Comparison of ENCODE assay signal across 7 cellular contexts in the genomic region with DNA sequence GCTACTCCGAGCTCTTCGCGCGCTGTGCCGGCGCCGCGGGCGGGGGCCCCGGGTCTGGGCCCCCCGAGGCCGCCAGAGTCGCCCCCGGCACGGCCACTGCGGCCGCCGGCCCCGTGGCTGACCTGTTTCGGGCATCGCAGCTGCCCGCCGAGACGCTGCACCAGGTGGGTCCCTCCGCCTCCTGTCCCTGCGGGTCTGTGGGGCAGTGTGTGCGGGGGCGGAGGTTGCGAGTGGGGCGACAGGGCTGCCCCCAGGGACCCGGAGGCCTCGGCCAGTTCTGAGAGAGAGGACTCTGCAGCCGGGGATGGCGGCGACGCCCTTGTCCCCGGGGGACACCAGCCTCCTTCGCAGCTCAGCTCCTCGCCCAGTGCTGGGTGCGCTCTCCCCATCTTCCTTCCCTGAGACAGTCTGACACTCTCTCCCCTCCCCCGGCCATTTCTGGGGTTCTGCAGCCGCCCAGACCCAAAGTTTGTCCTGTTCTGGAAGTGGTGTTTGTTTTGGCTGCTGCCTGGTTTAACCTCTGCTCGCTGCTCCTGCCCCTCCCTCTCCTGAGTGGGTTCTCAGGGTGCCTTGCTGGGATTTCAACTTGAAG. TPM values are rescaled to one million over a fixed set of nuclear protein-coding genes. Genes with fewer than 3 reads are reported as not detected.
DNase-seq lines count a peak whose midpoint lies in the region; ATAC-seq lines count a peak whose summit lies in the region.

No MANE protein-coding gene starts in this region.

- H3K9me3 ChIP-seq in mucosa of stomach (ENCODE audit: control insufficient read depth, low read length) = no peaks in the 10 kb centered on the region

- DNase-seq in mucosa of gallbladder (ENCODE audit: low spot score) = no peak

- peak overlapping the region; percentile 65 for H3K9ac ChIP-seq in mucosa of stomach (ENCODE audit: low read length)

- no peaks in the 10 kb centered on the region for H3K36me3 Mint-ChIP-seq in T-helper 1 cell treated with Interleukin-12 subunit alpha and Interleukin-12 subunit beta and Interleukin-4 antibody, amounts not matched to agents 30 μg/mL and 1 μg/mL, for 36 hours (ENCODE audit: low read depth)
- peaks cover 6% of the 10 kb centered on the region for H3K36me3 Mint-ChIP-seq in dendritic cell treated with granulocyte-macrophage colony-stimulating factor and Interleukin-4, amounts not matched to agents 40 ng/mL and 50 ng/mL, for 4 days (ENCODE audit: low read depth)

- no peak overlapping the region for H3K27ac Mint-ChIP-seq in T-helper 1 cell treated with Interleukin-12 subunit alpha and Interleukin-12 subunit beta and Interleukin-4 antibody, amounts not matched to agents 30 μg/mL and 1 μg/mL, for 36 hours
- H3K27ac Mint-ChIP-seq in dendritic cell treated with granulocyte-macrophage colony-stimulating factor and Interleukin-4, amounts not matched to agents 40 ng/mL and 50 ng/mL, for 4 days = peak overlapping the region; percentile 82

- intact Hi-C loops in dendritic cell treated with granulocyte-macrophage colony-stimulating factor and Interleukin-4, amounts not matched to agents 40 ng/mL and 50 ng/mL, for 4 days (cut with micrococcal nuclease) = loop anchor here (5.0 to 10.0 kb wide), 3 partner anchors 52 to 90 kb away; partner anchors contain the start of gene RBBP7

- H3K4me3 Mint-ChIP-seq in T-helper 1 cell treated with Interleukin-12 subunit alpha and Interleukin-12 subunit beta and Interleukin-4 antibody, amounts not matched to agents 30 μg/mL and 1 μg/mL, for 36 hours = peak overlapping the region; percentile 82
- H3K4me3 Mint-ChIP-seq in dendritic cell treated with granulocyte-macrophage colony-stimulating factor and Interleukin-4, amounts not matched to agents 40 ng/mL and 50 ng/mL, for 4 days = peak overlapping the region; percentile 94

- H3K27me3 Mint-ChIP-seq in T-helper 1 cell treated with Interleukin-12 subunit alpha and Interleukin-12 subunit beta and Interleukin-4 antibody, amounts not matched to agents 30 μg/mL and 1 μg/mL, for 36 hours (ENCODE audit: low read depth) = peaks cover 22% of the 10 kb centered on the region
- H3K27me3 Mint-ChIP-seq in dendritic cell treated with granulocyte-macrophage colony-stimulating factor and Interleukin-4, amounts not matched to agents 40 ng/mL and 50 ng/mL, for 4 days = peaks cover 5% of the 10 kb centered on the region

- ATAC-seq in GM18909 (IDR thresholded peaks at IDR 0.05; ENCODE audit: poor library complexity, unreplicated experiment) = peak; percentile 20
- peak; percentile 26 for ATAC-seq in HG02798 (IDR thresholded peaks at IDR 0.05; ENCODE audit: poor library complexity, unreplicated experiment)
- ATAC-seq in activated CD4-positive, CD25-positive, alpha-beta regulatory T cell treated with anti-CD3 and anti-CD28 coated beads, Interleukin-2, amount 50 U/mL, for 24 hours = no peak

- H3K4me1 Mint-ChIP-seq in T-helper 1 cell treated with Interleukin-12 subunit alpha and Interleukin-12 subunit beta and Interleukin-4 antibody, amounts not matched to agents 30 μg/mL and 1 μg/mL, for 36 hours (ENCODE audit: low read depth) = peaks cover 2% of the 10 kb centered on the region
- H3K4me1 Mint-ChIP-seq in dendritic cell treated with granulocyte-macrophage colony-stimulating factor and Interleukin-4, amounts not matched to agents 40 ng/mL and 50 ng/mL, for 4 days (ENCODE audit: low read depth) = peaks cover 5% of the 10 kb centered on the region

- no peaks in the 10 kb centered on the region for H3K9me3 Mint-ChIP-seq in T-helper 1 cell treated with Interleukin-12 subunit alpha and Interleukin-12 subunit beta and Interleukin-4 antibody, amounts not matched to agents 30 μg/mL and 1 μg/mL, for 36 hours
- H3K9me3 Mint-ChIP-seq in dendritic cell treated with granulocyte-macrophage colony-stimulating factor and Interleukin-4, amounts not matched to agents 40 ng/mL and 50 ng/mL, for 4 days = no peaks in the 10 kb centered on the region

- H3K36me3 ChIP-seq in mucosa of stomach (ENCODE audit: control insufficient read depth, insufficient read depth, low read length) = no peaks in the 10 kb centered on the region

- H3K4me1 ChIP-seq in mucosa of stomach (ENCODE audit: control insufficient read depth, insufficient read depth, low read length) = peaks cover 5% of the 10 kb centered on the region

- H3K27me3 ChIP-seq in mucosa of stomach (ENCODE audit: control insufficient read depth, insufficient read depth, low read length) = no peaks in the 10 kb centered on the region

- no peak overlapping the region for H3K4me3 ChIP-seq in mucosa of stomach (ENCODE audit: low read length)

RNA-seq across cellular contexts. Expression of gene REPS2, which starts 0.6 kb away (rescaled TPM):
- 17.9 TPM for total RNA-seq in mucosa of gallbladder

Comparison
In these comparisons a context has a peak if more than half of its experiments do, and no peak if none do; other contexts are left out.
1. ATAC-seq: peak in GM18909 (single experiment) and HG02798 (single experiment); none in activated CD4-positive, CD25-positive, alpha-beta regulatory T cell treated with anti-CD3 and anti-CD28 coated beads, Interleukin-2, amount 50 U/mL, for 24 hours (0 of 2).